ENCODE assay signal across 26 cellular contexts in genomic region chr14:65881642-65882041, GRCh38.
"Had no signal": no experiment of that assay in that cellular context is flagged by ENCODE, and none has a peak within 500 bp of the region (broad histone marks: within the 10 kb centered on the region; RNA-seq: fewer than 3 reads in every experiment).

No MANE protein-coding gene starts in this region.

- H3K9me3 ChIP-seq: ovary, testis, tibial artery had no signal

- H3K27ac ChIP-seq: esophagus muscularis mucosa, foreskin keratinocyte, gastroesophageal sphincter, heart left ventricle, hepatocyte, ovary, psoas muscle, skin epidermis, spleen, testis, tibial artery had no signal

- DNase-seq: dermis blood vessel endothelial cell; effector memory CD4-positive, alpha-beta T cell; foreskin keratinocyte; heart left ventricle; kidney; natural killer cell; occipital lobe; ovary; posterior cingulate gyrus; psoas muscle; right cardiac atrium; spleen; stimulated activated CD4-positive, alpha-beta T cell treated with anti-CD3 and anti-CD28 coated beads, Interleukin-4, amount 100 ng/mL, for 4 hours; stimulated activated naive CD8-positive, alpha-beta T cell treated with anti-CD3 and anti-CD28 coated beads, Interleukin-15, Interleukin-2, amounts not matched to agents 100 U/mL and 50 U/mL, for 24 hours; substantia nigra; testis; tibial artery had no signal

- H3K36me3 Mint-ChIP-seq: natural killer cell; stimulated activated memory B cell treated with anti-CD40 and anti-IgM and Interleukin-4, amounts not matched to agents 10 μg/mL and 1 μg/mL and 100 μg/mL, for 72 hours; type B pancreatic cell had no signal

- H2AFZ ChIP-seq: hepatocyte had no signal

- H3K9me3 Mint-ChIP-seq: natural killer cell, type B pancreatic cell had no signal

- H3K27me3 ChIP-seq: esophagus muscularis mucosa, gastroesophageal sphincter, hepatocyte, ovary, spleen, testis, tibial artery had no signal

- H3K4me2 ChIP-seq: hepatocyte had no signal

- H3K4me1 Mint-ChIP-seq: memory B cell had no signal

- H3K27me3 Mint-ChIP-seq: type B pancreatic cell had no signal

- H3K36me3 ChIP-seq: esophagus muscularis mucosa, gastroesophageal sphincter, heart left ventricle, ovary, spleen, tibial artery had no signal

- H3K4me1 ChIP-seq: esophagus muscularis mucosa, foreskin keratinocyte, gastroesophageal sphincter, heart left ventricle, psoas muscle, spleen, testis, tibial artery had no signal

- ATAC-seq: foreskin keratinocyte; gastroesophageal sphincter; heart left ventricle; left lobe of liver; natural killer cell; psoas muscle; right cardiac atrium; stimulated activated memory B cell treated with anti-CD40 and anti-IgM and Interleukin-4, amounts not matched to agents 10 μg/mL and 1 μg/mL and 100 μg/mL, for 72 hours; stimulated activated naive CD8-positive, alpha-beta T cell treated with anti-CD3 and anti-CD28 coated beads, Interleukin-15, Interleukin-2, amounts not matched to agents 100 U/mL and 50 U/mL, for 24 hours had no signal

- H3K4me3 ChIP-seq: esophagus muscularis mucosa, gastroesophageal sphincter, heart left ventricle, hepatocyte, lung, ovary, psoas muscle, skin epidermis, spleen, testis, tibial artery had no signal

- H3K4me3 Mint-ChIP-seq: memory B cell; natural killer cell; stimulated activated memory B cell treated with anti-CD40 and anti-IgM and Interleukin-4, amounts not matched to agents 10 μg/mL and 1 μg/mL and 100 μg/mL, for 72 hours; type B pancreatic cell had no signal

- H3K27ac Mint-ChIP-seq: memory B cell; natural killer cell; stimulated activated memory B cell treated with anti-CD40 and anti-IgM and Interleukin-4, amounts not matched to agents 10 μg/mL and 1 μg/mL and 100 μg/mL, for 72 hours; type B pancreatic cell had no signal
